ENCODE assay signal across 22 cellular contexts in genomic region chr4:56348582-56348981, GRCh38. TPM values are rescaled to one million over a fixed set of nuclear protein-coding genes. Genes with fewer than 3 reads are reported as not detected.
DNase-seq lines count a peak whose midpoint lies in the region; ATAC-seq and TF ChIP-seq lines count a peak whose summit lies in the region.
"Had no signal": no experiment of that assay in that cellular context is flagged by ENCODE, and none has a peak within 500 bp of the region (broad histone marks: within the 10 kb centered on the region; RNA-seq: fewer than 3 reads in every experiment).

No MANE protein-coding gene starts in this region.

- H3K4me3 ChIP-seq in epithelial cell of proximal tubule (ENCODE audit: low read depth, low read length) = no peak overlapping the region
- H3K4me3 ChIP-seq: HAP-1, SJSA1 had no signal

- no peak for TF ChIP-seq CTCF in epithelial cell of proximal tubule (conservative IDR thresholded peaks at IDR 0.05; ENCODE audit: low read depth, low read length)

- DNase-seq in Ammon's horn (ENCODE audit: low spot score) (peak; percentile 66), RPMI8226 (peak; percentile 21), epithelial cell of proximal tubule (ENCODE audit: low read depth) (peak; percentile 86), kidney tubule cell (ENCODE audit: low spot score) (peak; percentile 32), NCI-H1105 (lab: John Stamatoyannopoulos, UW) (no peak), NCI-H82 treated with DMSO at 0.1 percent for 48 hours (lab: John Stamatoyannopoulos, UW; ENCODE audit: unreplicated experiment) (no peak), NCI-H2029 treated with DMSO at 0.1 percent for 48 hours (lab: John Stamatoyannopoulos, UW) (no peak)
- DNase-seq: 8988T; Calu3; CD8-positive, alpha-beta T cell; DMS153; KG1; NCI-H1092 treated with DMSO at 0.1 percent for 48 hours; NCI-H146; NCI-H2081; NCI-H446; NCI-H526; OCI-M1 had no signal

- ATAC-seq in HG03342 (IDR thresholded peaks at IDR 0.05; ENCODE audit: unreplicated experiment) = no peak
- ATAC-seq: CD8-positive, alpha-beta T cell; Right ventricle myocardium inferior had no signal

RNA-seq across cellular contexts. Expression of gene AASDH, which starts 38.7 kb away (rescaled TPM):
- total RNA-seq in epithelial cell of proximal tubule = 5.7 and 11.0 TPM in 2 replicates

Comparison
In these comparisons a context has a peak if more than half of its experiments do, and no peak if none do; other contexts are left out.
1. DNase-seq: peak in Ammon's horn (single experiment), RPMI8226 (single experiment), epithelial cell of proximal tubule (single experiment) and kidney tubule cell (single experiment); none in NCI-H1105 (single experiment), NCI-H82 treated with DMSO at 0.1 percent for 48 hours (single experiment) and NCI-H2029 treated with DMSO at 0.1 percent for 48 hours (single experiment).